Comparison of ENCODE assay signal across 7 cellular contexts in genomic region chr1:2382621-2383361, GRCh38. TPM values are rescaled to one million over a fixed set of nuclear protein-coding genes. Genes with fewer than 3 reads are reported as not detected.
A peak's percentile ranks its signal among the peaks of the same experiment; 100 is the strongest.
DNase-seq lines count a peak whose midpoint lies in the region; ATAC-seq and TF ChIP-seq lines count a peak whose summit lies in the region.

No MANE protein-coding gene starts in this region.

- peaks cover 7 to 9% of the 10 kb centered on the region in 2 donors for H3K4me1 ChIP-seq in breast epithelium
- no peaks in the 10 kb centered on the region for H3K4me1 ChIP-seq in liver (ENCODE audit: control insufficient read depth in 4 of 4, insufficient read depth in 4 of 4, low read length in 3 of 4)

- ATAC-seq in GM19455 (IDR thresholded peaks at IDR 0.05; ENCODE audit: unreplicated experiment) (no peak), HG03460 (IDR thresholded peaks at IDR 0.05; ENCODE audit: unreplicated experiment) (no peak)

- 48% methylated on average over 13 of the region's 13 CpGs for WGBS in liver

- intact Hi-C loops in breast epithelium (cut with DNase I; ENCODE audit: low total_unique reads): loop anchor here (5.0 kb wide), 1 partner anchor 185 kb away; no protein-coding TSS in a partner anchor

- no peak overlapping the region for H3K4me3 ChIP-seq in breast epithelium
- H3K4me3 ChIP-seq in liver (ENCODE audit: low read depth in 1 of 3, low read length in 3 of 3): no peak overlapping the region

- peak; percentile 80 for DNase-seq in GM10266 (ENCODE audit: extremely low spot score)
- DNase-seq in NAMALWA (ENCODE audit: low spot score): peak; percentile 48
- no peak for DNase-seq in breast epithelium (ENCODE audit: low spot score in 2 of 2)
- DNase-seq in NOMO-1 treated with dmso at 0.1 percent for 144 hours (lab: John Stamatoyannopoulos, UW; ENCODE audit: unreplicated experiment): no peak

- TF ChIP-seq CTCF in GM10266 (IDR thresholded peaks at IDR 0.05; ENCODE audit: control insufficient read depth, insufficient read depth, low read depth, missing control alignments): peak; percentile 54
- peak; percentile 18 to 48 (median 24) for TF ChIP-seq CTCF in breast epithelium (IDR thresholded peaks at IDR 0.05)
- peak; percentile 55 for TF ChIP-seq CTCF in liver (IDR thresholded peaks at IDR 0.05; ENCODE audit: low read depth, low read length, missing input control)

- H3K27ac ChIP-seq in breast epithelium (no peak overlapping the region), liver (ENCODE audit: low read depth in 1 of 2, low read length in 2 of 2) (no peak overlapping the region)

- TF ChIP-seq POLR2A in breast epithelium (IDR thresholded peaks at IDR 0.05): no peak

- no peaks in the 10 kb centered on the region for H3K36me3 ChIP-seq in breast epithelium
- no peaks in the 10 kb centered on the region for H3K36me3 ChIP-seq in liver (ENCODE audit: control insufficient read depth in 4 of 4, insufficient read depth in 3 of 4, low read depth in 1 of 4, low read length in 3 of 4)

- H3K27me3 ChIP-seq in breast epithelium (no peaks in the 10 kb centered on the region), liver (ENCODE audit: control insufficient read depth in 4 of 4, insufficient read depth in 4 of 4, low read length in 3 of 4) (no peaks in the 10 kb centered on the region)

- H3K9ac ChIP-seq in liver (ENCODE audit: low read depth in 1 of 2, low read length in 2 of 2): no peak overlapping the region

- peak in 1 of 2 donors; percentile 62 for TF ChIP-seq RAD21 in liver (IDR thresholded peaks at IDR 0.05)

- H3K9me3 ChIP-seq in breast epithelium (no peaks in the 10 kb centered on the region), liver (ENCODE audit: control insufficient read depth in 4 of 4, low read length in 3 of 4) (no peaks in the 10 kb centered on the region)

TF ChIP-seq in liver, 16 proteins besides CTCF, POLR2A, EP300 and RAD21:
- TF ChIP-seq, protein P1, sequence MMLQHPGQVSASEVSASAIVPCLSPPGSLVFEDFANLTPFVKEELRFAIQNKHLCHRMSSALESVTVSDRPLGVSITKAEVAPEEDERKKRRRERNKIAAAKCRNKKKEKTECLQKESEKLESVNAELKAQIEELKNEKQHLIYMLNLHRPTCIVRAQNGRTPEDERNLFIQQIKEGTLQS (IDR thresholded peaks at IDR 0.05): no peak
- TF ChIP-seq EGR1 (IDR thresholded peaks at IDR 0.05; ENCODE audit: low read depth in 2 of 2) (no peak), HNF4A (conservative IDR thresholded peaks at IDR 0.05) (no peak)

RNA-seq across cellular contexts. Expression of gene MORN1, which starts 8.6 kb away (rescaled TPM):
- total RNA-seq in breast epithelium (10 to 100 TPM in 2 of 3 donors, 1 to 10 TPM in 1; 4.0 to 18.1 (median 17.7) TPM), liver (1 to 10 TPM; 4.9 to 6.9 TPM)
- 1 to 10 TPM; 2.3 TPM for polyA plus RNA-seq in liver

RNA-seq across cellular contexts. Expression of gene RER1, which starts 8.8 kb away (rescaled TPM):
- total RNA-seq in breast epithelium: 10 to 100 TPM; 58.3 to 75.1 (median 70.4) TPM
- total RNA-seq in liver: 10 to 100 TPM; 43.5 to 78.8 TPM
- polyA plus RNA-seq in liver: 100 to 1,000 TPM; 101 to 142 TPM

RNA-seq across cellular contexts. Expression of gene PEX10, which starts 29.6 kb away (rescaled TPM):
- total RNA-seq in breast epithelium (10 to 100 TPM; 23.3 to 37.4 (median 24.1) TPM), liver (10 to 100 TPM; 10.7 to 16.4 TPM)
- polyA plus RNA-seq in liver: 10 to 100 TPM in 1 of 2 donors, 1 to 10 TPM in 1; 6.2 to 12.9 TPM

Comparison
In these comparisons a context has a peak if more than half of its experiments do, and no peak if none do; other contexts are left out.
1. DNase-seq: peak in GM10266 (single experiment) and NAMALWA (single experiment); none in breast epithelium (0 of 2) and NOMO-1 treated with dmso at 0.1 percent for 144 hours (single experiment).
2. Peak in every context shown above with its lines, with median percentiles within 50 percentile points of each other: CTCF ChIP-seq.